In genomic region chr13:27449936-27450828, GRCh38 we compare ENCODE assay signal across 8 cellular contexts. TPM values are rescaled to one million over a fixed set of nuclear protein-coding genes. Genes with fewer than 3 reads are reported as not detected.
DNase-seq lines count a peak whose midpoint lies in the region; ATAC-seq and TF ChIP-seq lines count a peak whose summit lies in the region.

MTIF3 (minus strand) TSS chr13:27450564; CDS start chr13:27440448, 10,116 bp downstream.

- peak; percentile 84 for ATAC-seq in GM21723 (IDR thresholded peaks at IDR 0.05; ENCODE audit: unreplicated experiment)
- ATAC-seq in Panc1 = peak; percentile 96
- ATAC-seq in esophagus mucosa = peak; percentile 96

- in situ Hi-C loops in Panc1 (cut with HindIII; ENCODE audit: low pct_unique_long_range_greater_than_20kb, low sequenced_read_pairs) = no loop called here

- H3K4me1 ChIP-seq in Panc1 (ENCODE audit: control insufficient read depth, insufficient read depth, low read length) (peaks cover 5% of the 10 kb centered on the region; the same call in 1 of the 2 replicates), muscle layer of duodenum (ENCODE audit: control insufficient read depth in 1 of 2, insufficient read depth in 2 of 2, low read length in 2 of 2) (peaks cover 9 to 18% of the 10 kb centered on the region in 2 donors)

- POLR2A ChIA-PET in Panc1 (lab: Charles Lee) = no interaction called here

- H3K9me3 ChIP-seq in Panc1 (ENCODE audit: control insufficient read depth, insufficient read depth, low read depth, low read length) (no peaks in the 10 kb centered on the region), muscle layer of duodenum (ENCODE audit: control insufficient read depth in 1 of 2, low read length in 2 of 2) (no peaks in the 10 kb centered on the region)

- H3K27ac ChIP-seq in Panc1 (ENCODE audit: low read length) (peak within 1 kb of the TSS; percentile 89), muscle layer of duodenum (ENCODE audit: low read length) (peak within 1 kb of the TSS; percentile 94)

- CTCF ChIA-PET in Panc1 (lab: Charles Lee) = no interaction called here

- no TSS peak for BruUV-seq in Panc1 (replicated peaks; lab: Mats Ljungman, UMichigan)

- DNase-seq in DMS53 treated with DMSO at 0.1 percent for 48 hours (lab: John Stamatoyannopoulos, UW; ENCODE audit: unreplicated experiment) (peak; percentile 97), KG1 (lab: John Stamatoyannopoulos, UW) (peak; percentile 95), Panc1 (ENCODE audit: low read depth, low spot score) (peak; percentile 71)
- DNase-seq in activated T-cell treated with anti-CD3 and anti-CD28 coated beads, Interleukin-2, amount 50 U/mL, for 48 hours = peak; percentile 96 to 97
- DNase-seq in stimulated activated CD8-positive, alpha-beta memory T cell treated with anti-CD3 and anti-CD28 coated beads, Interleukin-7, amount 100 ng/mL, for 4 hours (ENCODE audit: low read depth in 2 of 2) = peak; percentile 93 to 94

- no peak for TF ChIP-seq CTCF in Panc1 (IDR thresholded peaks at IDR 0.05)

- H3K36me3 ChIP-seq in Panc1 (ENCODE audit: control insufficient read depth, insufficient read depth, low read length) (no peaks in the 10 kb centered on the region; the same call in 1 of the 2 replicates), muscle layer of duodenum (ENCODE audit: control insufficient read depth in 1 of 2, insufficient read depth in 2 of 2, low read length in 2 of 2) (peaks cover 0 to 2% of the 10 kb centered on the region in 2 donors)

- intact Hi-C loops in Panc1 (cut with micrococcal nuclease; ENCODE audit: unreplicated experiment) = no loop called here

- H3K4me3 ChIP-seq in Panc1 (ENCODE audit: low read depth in 2 of 2, low read length in 2 of 2) (peak within 1 kb of the TSS; percentile 86 to 96), muscle layer of duodenum (ENCODE audit: low read depth in 1 of 2, low read length in 2 of 2) (peak within 1 kb of the TSS; percentile 86 to 97)

- H3K27me3 ChIP-seq in Panc1 (ENCODE audit: control insufficient read depth, insufficient read depth, low read length) = no peaks in the 10 kb centered on the region
- no peaks in the 10 kb centered on the region for H3K27me3 ChIP-seq in muscle layer of duodenum (ENCODE audit: low read depth, low read length)

RNA-seq across cellular contexts. Expression of gene MTIF3, which starts in this region (rescaled TPM):
- 20.7 TPM for total RNA-seq in Panc1 (2021; ENCODE audit: unreplicated experiment)
- polyA plus RNA-seq in Panc1 (2012; ENCODE audit: insufficient read length) = 16.4 TPM
- total RNA-seq in esophagus mucosa = 36.0 TPM

Comparison
In these comparisons a context has a peak if more than half of its experiments do, and no peak if none do; other contexts are left out.
1. Peak in every context shown above with its lines: DNase-seq, ATAC-seq, H3K4me3 ChIP-seq and H3K27ac ChIP-seq.